ENCODE assay signal across 24 cellular contexts in the genomic region with DNA sequence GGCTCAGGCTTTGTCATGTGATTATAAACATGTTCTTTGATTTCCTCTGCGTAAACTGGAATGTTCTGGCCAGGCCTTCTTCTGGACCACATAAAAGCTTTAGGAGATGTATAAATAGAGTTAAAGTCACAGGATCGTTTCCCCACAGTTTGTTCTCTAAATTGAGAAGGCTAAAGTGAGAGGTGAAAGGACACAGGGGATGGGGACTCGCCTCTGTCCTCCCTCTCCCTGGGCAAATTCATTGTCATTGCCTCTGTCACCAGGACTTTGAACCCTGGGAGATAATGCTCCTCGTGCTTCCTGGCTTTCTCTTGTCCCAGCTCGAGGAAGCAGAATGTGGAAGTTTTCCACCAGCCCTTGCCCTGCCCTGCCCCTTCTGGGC.
"Had no signal": no experiment of that assay in that cellular context is flagged by ENCODE, and none has a peak within 500 bp of the region (broad histone marks: within the 10 kb centered on the region; RNA-seq: fewer than 3 reads in every experiment).

No MANE protein-coding gene starts in this region.

- H3K4me1 Mint-ChIP-seq: memory B cell had no signal

- H3K4me3 ChIP-seq: coronary artery, heart left ventricle, left lung, lower lobe of right lung, prostate gland, skin epidermis, stomach, thoracic aorta, transverse colon, uterus had no signal

- ATAC-seq: heart left ventricle; left lung; naive thymus-derived CD4-positive, alpha-beta T cell; sciatic nerve had no signal

- H3K27ac ChIP-seq: coronary artery, heart left ventricle, left lung, lower lobe of right lung, parathyroid adenoma, prostate gland, skin epidermis, stomach, transverse colon, uterus had no signal

- H3K9me3 ChIP-seq: heart left ventricle, left lung, lower lobe of right lung, prostate gland, stomach, thoracic aorta, transverse colon, uterus had no signal

- H3K27me3 ChIP-seq: heart left ventricle, left lung, stomach, transverse colon, uterus had no signal

- H3K4me3 Mint-ChIP-seq: endodermal cell; memory B cell; naive thymus-derived CD4-positive, alpha-beta T cell; nephron progenitor cell had no signal

- H3K9me3 Mint-ChIP-seq: endodermal cell; memory B cell; naive thymus-derived CD4-positive, alpha-beta T cell; nephron progenitor cell had no signal

- DNase-seq: effector CD4-positive, alpha-beta T cell; endodermal cell; foreskin melanocyte; heart left ventricle; hippocampal formation; left lung; lower lobe of right lung; midbrain; naive thymus-derived CD4-positive, alpha-beta T cell; nephron progenitor cell; stimulated activated CD4-positive, alpha-beta T cell treated with anti-CD3 and anti-CD28 coated beads, Interleukin-12 subunit alpha, Interleukin-12 subunit beta, amount 100 ng/mL, for 4 hours; stimulated activated naive CD4-positive, alpha-beta T cell; stomach; substantia nigra; transverse colon; uterus had no signal

- H3K36me3 ChIP-seq: heart left ventricle, left lung, lower lobe of right lung, prostate gland, stomach, thoracic aorta, transverse colon, uterus had no signal

- H3K4me1 ChIP-seq: lower lobe of right lung, parathyroid adenoma, prostate gland, uterus had no signal

- H3K9ac ChIP-seq: parathyroid adenoma had no signal

- H3K36me3 Mint-ChIP-seq: memory B cell; naive thymus-derived CD4-positive, alpha-beta T cell had no signal

- FAIRE-seq: endothelial cell of umbilical vein had no signal

- H3K27ac Mint-ChIP-seq: endodermal cell; memory B cell; naive thymus-derived CD4-positive, alpha-beta T cell; nephron progenitor cell had no signal

- H3K27me3 Mint-ChIP-seq: memory B cell had no signal
